In genomic region chr1:167141963-167142362, GRCh38 we compare ENCODE assay signal across 32 cellular contexts. TPM values are rescaled to one million over a fixed set of nuclear protein-coding genes. Genes with fewer than 3 reads are reported as not detected.
DNase-seq lines count a peak whose midpoint lies in the region; ATAC-seq, FAIRE-seq and TF ChIP-seq lines count a peak whose summit lies in the region.
"Had no signal": no experiment of that assay in that cellular context is flagged by ENCODE, and none has a peak within 500 bp of the region (broad histone marks: within the 10 kb centered on the region; RNA-seq: fewer than 3 reads in every experiment).

No MANE protein-coding gene starts in this region.

- H3K9me3 ChIP-seq in A549 (peaks cover 2% of the 10 kb centered on the region; the same call in 2 of the 3 replicates), K562 (replicated peaks; ENCODE audit: control insufficient read depth, insufficient read depth, low read depth, low read length) (no peaks in the 10 kb centered on the region), psoas muscle (no peaks in the 10 kb centered on the region)
- H3K9me3 ChIP-seq: BE2C had no signal

- 0 out of 2 replicates have a peak overlapping the region, but pooled peaks have one; percentile 3 for H2AFZ ChIP-seq in K562 (ENCODE audit: low read depth, low read length)

- POLR2A ChIA-PET in A549 (lab: Yijun Ruan, JAX) (no interaction called here), K562 (lab: Yijun Ruan, JAX) (no interaction called here)

- H3K4me1 ChIP-seq in A549: no peaks in the 10 kb centered on the region
- H3K4me1 ChIP-seq in K562 (replicated peaks in 1 of 2; ENCODE audit: control insufficient read depth in 2 of 2, insufficient read depth in 2 of 2, low read length in 2 of 2): no peaks in the 10 kb centered on the region
- peaks cover 17% of the 10 kb centered on the region for H3K4me1 ChIP-seq in psoas muscle

- no peaks in the 10 kb centered on the region for H4K20me1 ChIP-seq in K562 (replicated peaks; ENCODE audit: control insufficient read depth, insufficient read depth, low read length)
- H4K20me1 ChIP-seq: BLaER1 had no signal

- H3K9ac ChIP-seq in K562 (ENCODE audit: insufficient read depth in 1 of 2, low read depth in 2 of 2, low read length in 2 of 2): no peak overlapping the region
- H3K9ac ChIP-seq: BLaER1 had no signal

- ATAC-seq in A549: no peak
- ATAC-seq in K562: no peak
- ATAC-seq in psoas muscle: peak; percentile 72 to 91 (median 86)
- no peak for ATAC-seq in HG03159 (IDR thresholded peaks at IDR 0.05; ENCODE audit: unreplicated experiment)
- ATAC-seq in GM21381 (IDR thresholded peaks at IDR 0.05; ENCODE audit: unreplicated experiment): no peak
- ATAC-seq: GM12878 had no signal

- in situ Hi-C loops in K562 (cut with MboI): no loop called here

- TF ChIP-seq CTCF in A549 (IDR thresholded peaks at IDR 0.05) (no peak), K562 (IDR thresholded peaks at IDR 0.05 in 2 of 3, conservative IDR thresholded peaks at IDR 0.05 in 1 of 3; ENCODE audit: insufficient read depth in 2 of 3, low read depth in 1 of 3, low read length in 3 of 3) (no peak), psoas muscle (IDR thresholded peaks at IDR 0.05) (no peak)

- no peaks in the 10 kb centered on the region for H3K79me2 ChIP-seq in K562 (ENCODE audit: control insufficient read depth, insufficient read depth, low read length)

- TF ChIP-seq POLR2A in A549 (IDR thresholded peaks at IDR 0.05; ENCODE audit: low read length) (no peak), K562 (conservative IDR thresholded peaks at IDR 0.05) (no peak)

- 32% methylated on average over 3 of the region's 3 CpGs for WGBS in A549 (ENCODE audit: missing lambda C conversion rate)
- WGBS in K562 (ENCODE audit: insufficient coverage, low coverage, missing lambda C conversion rate): 1% methylated on average over 3 of the region's 3 CpGs
- WGBS in psoas muscle, 3 donors: 41 to 83% (median 51%) methylated on average over 3 of the region's 3 CpGs

- BruUV-seq in K562 (replicated peaks; lab: Mats Ljungman, UMichigan): no TSS peak

- H3K4me3 ChIP-seq in A549: no peak overlapping the region
- H3K4me3 ChIP-seq in K562: no peak overlapping the region
- H3K4me3 ChIP-seq in psoas muscle: no peak overlapping the region
- H3K4me3 ChIP-seq: BLaER1, GM12878 had no signal

- CTCF ChIA-PET in A549 (lab: Yijun Ruan, JAX): interaction anchor here (0.6 kb wide), 1 partner anchor 15 kb away, joined by 4 read pairs; no protein-coding TSS in a partner anchor
- CTCF ChIA-PET in K562 (lab: Yijun Ruan, JAX; ENCODE audit: low intra/inter-chr PET ratio): no interaction called here

- TF ChIP-seq RAD21 in A549 (conservative IDR thresholded peaks at IDR 0.05 in 1 of 2, IDR thresholded peaks at IDR 0.05 in 1 of 2) (no peak), K562 (CRISPR knock-in tag; conservative IDR thresholded peaks at IDR 0.05 in 1 of 2, IDR thresholded peaks at IDR 0.05 in 1 of 2) (no peak)

- H3K27ac ChIP-seq in A549 (no peak overlapping the region), K562 (ENCODE audit: extremely low read depth, low read depth, low read length) (no peak overlapping the region), psoas muscle (no peak overlapping the region)
- H3K27ac ChIP-seq: 22Rv1, BLaER1 had no signal

- no peaks in the 10 kb centered on the region for H3K9me1 ChIP-seq in K562 (ENCODE audit: control insufficient read depth, insufficient read depth, low read length)

- intact Hi-C loops in K562 (cut with micrococcal nuclease) (no loop called here), psoas muscle (cut with DNase I) (no loop called here)

- no peak overlapping the region for H3K4me2 ChIP-seq in A549
- no peak overlapping the region for H3K4me2 ChIP-seq in K562 (ENCODE audit: insufficient read depth, low read length)
- H3K4me2 ChIP-seq: BLaER1 had no signal

- peaks cover 0 to 8% of the 10 kb centered on the region in 2 experiments; a peak in 3 of 5 replicates for H3K27me3 ChIP-seq in K562 (ENCODE audit: control insufficient read depth in 2 of 2, insufficient read depth in 2 of 2, low read length in 2 of 2)
- no peaks in the 10 kb centered on the region for H3K27me3 ChIP-seq in psoas muscle (ENCODE audit: insufficient read depth in 3 of 3, low read length in 2 of 3)
- H3K27me3 ChIP-seq: BE2C, BLaER1 had no signal

- TF ChIP-seq EP300 in A549 (IDR thresholded peaks at IDR 0.05): no peak
- no peak for TF ChIP-seq EP300 in K562 (IDR thresholded peaks at IDR 0.05; ENCODE audit: low read length)

- DNase-seq in NCI-H82 (lab: John Stamatoyannopoulos, UW) (peak; percentile 26), NCI-H82 treated with DMSO at 0.1 percent for 48 hours (lab: John Stamatoyannopoulos, UW; ENCODE audit: unreplicated experiment) (no peak), A549 (ENCODE audit: low read depth in 1 of 2, low spot score in 1 of 2) (no peak), K562 (ENCODE audit: extremely low read depth in 1 of 4, low spot score in 3 of 4) (no peak), psoas muscle (no peak), T1000 (lab: John Stamatoyannopoulos, UW) (no peak)
- DNase-seq: ACHN; BE2C; C1 segment of cervical spinal cord; CD4-positive, alpha-beta memory T cell; CD4-positive, CD25-positive, alpha-beta regulatory T cell; CD8-positive, alpha-beta memory T cell; COR-L47; DMS 273 treated with DMSO at 0.1 percent for 48 hours; DMS153; DMS53; DMS79; DND-41; EL; GDM1 had no signal

- FAIRE-seq in A549 (lab: Jason Lieb, UNC): no peak
- no peak for FAIRE-seq in K562 (lab: Jason Lieb, UNC)
- FAIRE-seq: GM12878, GM12892, GM18507 had no signal

- H3K36me3 ChIP-seq in K562 (ENCODE audit: control insufficient read depth, insufficient read depth, low read length) (no peaks in the 10 kb centered on the region), psoas muscle (ENCODE audit: insufficient read depth in 1 of 2, low read depth in 1 of 2) (no peaks in the 10 kb centered on the region)
- H3K36me3 ChIP-seq: BE2C, BLaER1 had no signal

TF ChIP-seq in K562, 482 proteins besides CTCF, POLR2A, EP300 and RAD21:
- TF ChIP-seq SREBF1 (IDR thresholded peaks at IDR 0.05; ENCODE audit: borderline replicate concordance, low read depth, low read length) (no peak), MAFG (tag; conservative IDR thresholded peaks at IDR 0.05) (peak; percentile 26; the same call in 1 of the 2 replicates), ZNF316 (IDR thresholded peaks at IDR 0.05) (peak; percentile 67)

RNA-seq across cellular contexts. Expression of gene STYXL2, which starts 48.1 kb away (rescaled TPM):
- polyA plus RNA-seq in A549 (2011; rRNA removed) (not detected in 2 replicates), A549 (2017; fragmentation: RNase III; extraction: RNeasy Plus Mini Kit Qiagen cat#74134 plus additional on column Dnase treatment) (not detected in 3 replicates), K562 (2011; rRNA removed) (not detected in 2 replicates), K562 (2014; fragmentation: Illumina TruSeq; extraction: Trizol) (not detected in 2 replicates), K562 (2014; fragmentation: Nextera tagmentation; extraction: Ambion mirVana) (not detected), K562 (2014; rRNA removed) (not detected in 2 replicates), psoas muscle (10 to 100 TPM; 15.2 to 56.0 (median 52.5) TPM)
- not detected in 2 replicates for polyA plus RNA-seq in A549 (2012; cell fraction: cytosol; rRNA removed)
- 0.01 TPM in 1 of 2 replicates, not detected in the other for polyA plus RNA-seq in A549 (2012; cell fraction: nucleus; rRNA removed)
- not detected in 2 replicates for polyA minus RNA-seq in A549 (2011; rRNA and poly(A)+ RNA removed)
- total RNA-seq in K562 (2011; cell fraction: chromatin; rRNA removed; ENCODE audit: low replicate concordance): not detected in 2 replicates
- total RNA-seq in K562 (2011; cell fraction: nucleolus; rRNA removed): not detected in 2 replicates
- total RNA-seq in K562 (2011; cell fraction: nucleoplasm; rRNA removed): not detected in 2 replicates
- total RNA-seq in K562 (2014; rRNA removed) (not detected in 2 replicates), K562 (2014; rRNA removed; fragmentation: Illumina TruSeq; extraction: Trizol) (not detected in 2 replicates), K562 (2015; rRNA removed; fragmentation: Illumina TruSeq; extraction: Trizol) (not detected in 2 replicates), K562 (2021) (not detected in 2 replicates), psoas muscle (100 to 1,000 TPM; 134 to 205 (median 143) TPM)
- polyA plus RNA-seq in K562 (2011; cell fraction: cytosol; rRNA removed): not detected in 2 replicates
- polyA plus RNA-seq in K562 (2011; cell fraction: nucleus; rRNA removed): not detected in 2 replicates
- not detected in 2 replicates for polyA plus RNA-seq in K562 (2012)
- not detected in 2 replicates for polyA minus RNA-seq in K562 (2011; rRNA and poly(A)+ RNA removed)
- not detected in 2 replicates for polyA minus RNA-seq in K562 (2011; cell fraction: cytosol; rRNA and poly(A)+ RNA removed)
- not detected in 2 replicates for polyA minus RNA-seq in K562 (2011; cell fraction: nucleus; rRNA and poly(A)+ RNA removed)
- total RNA-seq: A172; A673; CD4-positive, alpha-beta memory T cell; CD4-positive, CD25-positive, alpha-beta regulatory T cell; CD8-positive, alpha-beta memory T cell; Daoy had no signal
- polyA plus RNA-seq: AG04450; CD14-positive monocyte; CD4-positive, alpha-beta memory T cell; CD4-positive, CD25-positive, alpha-beta regulatory T cell; CD8-positive, alpha-beta memory T cell had no signal

RNA-seq across cellular contexts. Expression of gene GPA33, which starts 51.8 kb away (rescaled TPM):
- polyA plus RNA-seq in A549 (2011; rRNA removed) (not detected in 2 replicates), A549 (2017; fragmentation: RNase III; extraction: RNeasy Plus Mini Kit Qiagen cat#74134 plus additional on column Dnase treatment) (not detected in 3 replicates), K562 (2011; rRNA removed) (not detected in 2 replicates), K562 (2014; fragmentation: Illumina TruSeq; extraction: Trizol) (not detected in 2 replicates), K562 (2014; fragmentation: Nextera tagmentation; extraction: Ambion mirVana) (not detected), K562 (2014; rRNA removed) (not detected in 2 replicates), psoas muscle (under 1 TPM in 2 of 3 donors, not detected in 1; 0.06 to 0.10 TPM)
- polyA plus RNA-seq in A549 (2012; cell fraction: cytosol; rRNA removed): 0.01 TPM in 1 of 2 replicates, not detected in the other
- not detected in 2 replicates for polyA plus RNA-seq in A549 (2012; cell fraction: nucleus; rRNA removed)
- polyA minus RNA-seq in A549 (2011; rRNA and poly(A)+ RNA removed): not detected in 2 replicates
- not detected in 2 replicates for total RNA-seq in K562 (2011; cell fraction: chromatin; rRNA removed; ENCODE audit: low replicate concordance)
- total RNA-seq in K562 (2011; cell fraction: nucleolus; rRNA removed): not detected in 2 replicates
- total RNA-seq in K562 (2011; cell fraction: nucleoplasm; rRNA removed): not detected in 2 replicates
- total RNA-seq in K562 (2014; rRNA removed) (not detected in 2 replicates), K562 (2014; rRNA removed; fragmentation: Illumina TruSeq; extraction: Trizol) (not detected in 2 replicates), K562 (2015; rRNA removed; fragmentation: Illumina TruSeq; extraction: Trizol) (not detected in 2 replicates), K562 (2021) (0.07 and 0.13 TPM in 2 replicates), psoas muscle (1 to 10 TPM in 1 of 4 donors, under 1 TPM in 2, not detected in 1; 0.12 to 2.2 (median 0.27) TPM)
- polyA plus RNA-seq in K562 (2011; cell fraction: cytosol; rRNA removed): not detected in 2 replicates
- polyA plus RNA-seq in K562 (2011; cell fraction: nucleus; rRNA removed): not detected in 2 replicates
- polyA plus RNA-seq in K562 (2012): not detected in 2 replicates
- polyA minus RNA-seq in K562 (2011; rRNA and poly(A)+ RNA removed): not detected in 2 replicates
- not detected in 2 replicates for polyA minus RNA-seq in K562 (2011; cell fraction: cytosol; rRNA and poly(A)+ RNA removed)
- polyA minus RNA-seq in K562 (2011; cell fraction: nucleus; rRNA and poly(A)+ RNA removed): not detected in 2 replicates
- total RNA-seq: A172, A673, Daoy had no signal
- polyA plus RNA-seq: AG04450 had no signal

Comparison
In these comparisons a context has a peak if more than half of its experiments do, and no peak if none do; other contexts are left out.
1. ATAC-seq: peak in psoas muscle (4 of 4); none in A549 (0 of 2), K562 (single experiment), HG03159 (single experiment) and GM21381 (single experiment).
2. RNA of gene STYXL2, which starts 48.1 kb away (polyA plus RNA-seq): 15.2 to 56.0 TPM in psoas muscle; 0.01 TPM in A549 and not detected in K562; every median in the first group is over 10 times any median in the second.